24 cellular contexts compared by ENCODE assay signal in genomic region chrX:100635040-100635439, GRCh38. TPM values are rescaled to one million over a fixed set of nuclear protein-coding genes. Genes with fewer than 3 reads are reported as not detected.
DNase-seq lines count a peak whose midpoint lies in the region; ATAC-seq and TF ChIP-seq lines count a peak whose summit lies in the region.
"Had no signal": no experiment of that assay in that cellular context is flagged by ENCODE, and none has a peak within 500 bp of the region (broad histone marks: within the 10 kb centered on the region; RNA-seq: fewer than 3 reads in every experiment).

No MANE protein-coding gene starts in this region.

- POLR2A ChIA-PET in CD4-positive, alpha-beta T cell (lab: Charles Lee): no interaction called here

- peaks cover 8% of the 10 kb centered on the region for H3K27me3 ChIP-seq in CD4-positive, alpha-beta T cell (ENCODE audit: control insufficient read depth, insufficient read depth, low read length)
- H3K27me3 ChIP-seq in NT2/D1 (ENCODE audit: insufficient read depth, insufficient read length) (no peaks in the 10 kb centered on the region), neuron (ENCODE audit: insufficient read depth, low read length) (no peaks in the 10 kb centered on the region), tibial artery (no peaks in the 10 kb centered on the region), foreskin keratinocyte (no peaks in the 10 kb centered on the region)

- no peak for DNase-seq in CD4-positive, alpha-beta T cell
- DNase-seq in NT2/D1 (ENCODE audit: low read depth, low spot score) (no peak), fibroblast of villous mesenchyme (ENCODE audit: low read depth) (no peak), tibial artery (no peak), foreskin keratinocyte (no peak), NCI-H146 (lab: John Stamatoyannopoulos, UW) (no peak)
- DNase-seq: activated CD4-positive, alpha-beta T cell treated with anti-CD3 and anti-CD28 coated beads for 4 hours; activated naive CD8-positive, alpha-beta T cell treated with anti-CD3 and anti-CD28 coated beads for 36 hours; cortex of kidney; DMS53; foreskin fibroblast; Karpas-422; left cardiac atrium; NCI-H1092 treated with DMSO at 0.1 percent for 48 hours; NCI-H2107; NCI-H510A treated with DMSO at 0.1 percent for 48 hours; occipital lobe; small intestine; substantia nigra had no signal

- H3K9ac ChIP-seq in NT2/D1 (ENCODE audit: insufficient read length, low read depth): peak overlapping the region; percentile 5

- H3K27me3 Mint-ChIP-seq in CD4-positive, alpha-beta T cell: peaks cover 12% of the 10 kb centered on the region

- no peaks in the 10 kb centered on the region for H3K9me3 ChIP-seq in CD4-positive, alpha-beta T cell (ENCODE audit: control insufficient read depth, low read length)
- H3K9me3 ChIP-seq in NT2/D1 (ENCODE audit: insufficient read depth, low read length) (no peaks in the 10 kb centered on the region), neuron (ENCODE audit: low read length) (no peaks in the 10 kb centered on the region), tibial artery (no peaks in the 10 kb centered on the region)
- H3K9me3 ChIP-seq: breast epithelium had no signal

- intact Hi-C loops in CD4-positive, alpha-beta T cell (cut with DNase I, micrococcal nuclease): loop anchor here in 1 of 2 experiments (10.0 kb wide), 1 partner anchor 120 kb away; no protein-coding TSS in a partner anchor
- intact Hi-C loops in tibial artery (cut with DNase I; ENCODE audit: low total_unique reads): no loop called here

- CTCF ChIA-PET in CD4-positive, alpha-beta T cell (lab: Charles Lee): no interaction called here

- TF ChIP-seq CTCF in CD4-positive, alpha-beta T cell (IDR thresholded peaks at IDR 0.05): no peak
- no peak for TF ChIP-seq CTCF in fibroblast of villous mesenchyme (IDR thresholded peaks at IDR 0.05; ENCODE audit: insufficient read depth, low read depth, low read length)
- TF ChIP-seq CTCF in tibial artery (IDR thresholded peaks at IDR 0.05): no peak
- no peak for TF ChIP-seq CTCF in foreskin keratinocyte (conservative IDR thresholded peaks at IDR 0.05)

- H3K4me1 Mint-ChIP-seq in CD4-positive, alpha-beta T cell (ENCODE audit: low read depth): peaks cover 9% of the 10 kb centered on the region

- peak overlapping the region; percentile 20 for H3K4me3 Mint-ChIP-seq in CD4-positive, alpha-beta T cell
- H3K4me3 Mint-ChIP-seq: activated naive CD8-positive, alpha-beta T cell treated with anti-CD3 and anti-CD28 coated beads for 36 hours had no signal

- ATAC-seq in CD4-positive, alpha-beta T cell (ENCODE audit: poor library complexity): no peak
- ATAC-seq in GM21423 (IDR thresholded peaks at IDR 0.05; ENCODE audit: unreplicated experiment) (no peak), foreskin keratinocyte (no peak)
- ATAC-seq: activated T-helper 17 cell treated with anti-CD3 and anti-CD28 coated beads, Interleukin-2, amount 50 U/mL, for 72 hours; GM12878; left cardiac atrium had no signal

- no peak overlapping the region for H2AFZ ChIP-seq in neuron (ENCODE audit: low read depth, low read length)

- H3K4me3 ChIP-seq in NT2/D1 (ENCODE audit: insufficient read length, low read depth): no peak overlapping the region
- H3K4me3 ChIP-seq in fibroblast of villous mesenchyme (ENCODE audit: low read depth, low read length): peak overlapping the region; percentile 74
- peak overlapping the region; percentile 71 for H3K4me3 ChIP-seq in neuron (ENCODE audit: low read length)
- H3K4me3 ChIP-seq in tibial artery: no peak overlapping the region
- H3K4me3 ChIP-seq: GM12878 had no signal

- H3K36me3 ChIP-seq in NT2/D1 (ENCODE audit: insufficient read depth, insufficient read length, low read length) (peaks cover 43% of the 10 kb centered on the region), neuron (ENCODE audit: insufficient read depth, low read length) (peaks cover 22% of the 10 kb centered on the region), tibial artery (no peaks in the 10 kb centered on the region)
- H3K36me3 ChIP-seq: breast epithelium had no signal

- no peak overlapping the region for H3K27ac ChIP-seq in CD4-positive, alpha-beta T cell (ENCODE audit: low read depth, low read length)
- H3K27ac ChIP-seq in tibial artery (no peak overlapping the region), foreskin keratinocyte (no peak overlapping the region)

- no peaks in the 10 kb centered on the region for H3K9me3 Mint-ChIP-seq in CD4-positive, alpha-beta T cell
- H3K9me3 Mint-ChIP-seq: activated naive CD8-positive, alpha-beta T cell treated with anti-CD3 and anti-CD28 coated beads for 36 hours; activated T-helper 17 cell treated with anti-CD3 and anti-CD28 coated beads, Interleukin-2, amount 50 U/mL, for 72 hours had no signal

- no peak overlapping the region for H3K27ac Mint-ChIP-seq in CD4-positive, alpha-beta T cell
- H3K27ac Mint-ChIP-seq: activated naive CD8-positive, alpha-beta T cell treated with anti-CD3 and anti-CD28 coated beads for 36 hours; activated T-helper 17 cell treated with anti-CD3 and anti-CD28 coated beads, Interleukin-2, amount 50 U/mL, for 72 hours had no signal

- no peaks in the 10 kb centered on the region for H3K4me1 ChIP-seq in NT2/D1 (ENCODE audit: insufficient read depth, insufficient read length)
- H3K4me1 ChIP-seq in neuron (ENCODE audit: insufficient read depth, low read length): peaks cover 4% of the 10 kb centered on the region
- H3K4me1 ChIP-seq in tibial artery: peaks cover 0 to 4% (median 0%) of the 10 kb centered on the region in 4 donors
- H3K4me1 ChIP-seq in foreskin keratinocyte: no peaks in the 10 kb centered on the region
- H3K4me1 ChIP-seq: breast epithelium had no signal

- peaks cover 1% of the 10 kb centered on the region for H3K36me3 Mint-ChIP-seq in CD4-positive, alpha-beta T cell (ENCODE audit: low read depth)
- H3K36me3 Mint-ChIP-seq: activated naive CD8-positive, alpha-beta T cell treated with anti-CD3 and anti-CD28 coated beads for 36 hours had no signal

RNA-seq across cellular contexts. Expression of gene TSPAN6, which starts 1.6 kb away (rescaled TPM):
- total RNA-seq in CD4-positive, alpha-beta T cell: 1 to 10 TPM; 1.1 to 1.9 TPM
- 30.0 and 44.5 TPM in 2 replicates for total RNA-seq in fibroblast of villous mesenchyme
- total RNA-seq in foreskin keratinocyte: 18.3 and 18.4 TPM in 2 replicates
- polyA plus RNA-seq in foreskin keratinocyte: 14.5 and 16.2 TPM in 2 replicates
- total RNA-seq: activated T-helper 17 cell treated with anti-CD3 and anti-CD28 coated beads, Interleukin-2, amount 50 U/mL, for 72 hours had no signal

RNA-seq across cellular contexts. Expression of gene SRPX2, which starts 9.0 kb away (rescaled TPM):
- not detected for total RNA-seq in CD4-positive, alpha-beta T cell
- 44.1 and 66.1 TPM in 2 replicates for total RNA-seq in fibroblast of villous mesenchyme
- 0.31 and 0.49 TPM in 2 replicates for total RNA-seq in foreskin keratinocyte
- 0.36 and 0.76 TPM in 2 replicates for polyA plus RNA-seq in foreskin keratinocyte
- total RNA-seq: activated naive CD8-positive, alpha-beta T cell treated with anti-CD3 and anti-CD28 coated beads for 36 hours; activated T-helper 17 cell treated with anti-CD3 and anti-CD28 coated beads, Interleukin-2, amount 50 U/mL, for 72 hours; GM12878 had no signal
- polyA plus RNA-seq: GM12878 had no signal

RNA-seq across cellular contexts. Expression of gene TNMD, which starts 50.3 kb away (rescaled TPM):
- total RNA-seq in CD4-positive, alpha-beta T cell: not detected
- total RNA-seq in fibroblast of villous mesenchyme: not detected in 2 replicates
- total RNA-seq in foreskin keratinocyte: not detected in 2 replicates
- polyA plus RNA-seq in foreskin keratinocyte: not detected in 2 replicates
- total RNA-seq: activated naive CD8-positive, alpha-beta T cell treated with anti-CD3 and anti-CD28 coated beads for 36 hours; activated T-helper 17 cell treated with anti-CD3 and anti-CD28 coated beads, Interleukin-2, amount 50 U/mL, for 72 hours; GM12878; occipital lobe had no signal
- polyA plus RNA-seq: GM12878 had no signal

Comparison
In these comparisons a context has a peak if more than half of its experiments do, and no peak if none do; other contexts are left out.
1. H3K4me3 ChIP-seq: peak in fibroblast of villous mesenchyme (single experiment) and neuron (single experiment); none in NT2/D1 (single experiment) and tibial artery (0 of 2).
2. RNA of gene SRPX2, which starts 9.0 kb away (total RNA-seq): 44.1 to 66.1 TPM in fibroblast of villous mesenchyme; 0.31 to 0.49 TPM in foreskin keratinocyte and not detected in CD4-positive, alpha-beta T cell; every median in the first group is over 10 times any median in the second.